In genomic region chr22:25602924-25603323, GRCh38 we compare ENCODE assay signal across 24 cellular contexts.
"Had no signal": no experiment of that assay in that cellular context is flagged by ENCODE, and none has a peak within 500 bp of the region (broad histone marks: within the 10 kb centered on the region; RNA-seq: fewer than 3 reads in every experiment).

No MANE protein-coding gene starts in this region.

- H3K4me1 Mint-ChIP-seq: activated T-helper 17 cell treated with anti-CD3 and anti-CD28 coated beads, Interleukin-2, amount 50 U/mL, for 72 hours; nephron had no signal

- H3K4me3 Mint-ChIP-seq: activated naive CD8-positive, alpha-beta T cell treated with anti-CD3 and anti-CD28 coated beads for 36 hours; activated T-helper 17 cell treated with anti-CD3 and anti-CD28 coated beads, Interleukin-2, amount 50 U/mL, for 72 hours; endodermal cell; nephron; stimulated activated memory B cell treated with anti-CD40 and anti-IgM and Interleukin-4, amounts not matched to agents 10 μg/mL and 1 μg/mL and 100 μg/mL, for 72 hours; T-helper 1 cell treated with Interleukin-12 subunit alpha and Interleukin-12 subunit beta and Interleukin-4 antibody, amounts not matched to agents 30 μg/mL and 1 μg/mL, for 36 hours had no signal

- H3K36me3 ChIP-seq: colonic mucosa, thyroid gland had no signal

- H3K4me3 ChIP-seq: body of pancreas, colonic mucosa, spleen, thyroid gland had no signal

- ATAC-seq: activated T-helper 17 cell treated with anti-CD3 and anti-CD28 coated beads, Interleukin-2, amount 50 U/mL, for 72 hours; body of pancreas; left cardiac atrium; sciatic nerve; stimulated activated memory B cell treated with anti-CD40 and anti-IgM and Interleukin-4, amounts not matched to agents 10 μg/mL and 1 μg/mL and 100 μg/mL, for 72 hours had no signal

- DNase-seq: activated CD4-positive, alpha-beta T cell treated with anti-CD3 and anti-CD28 coated beads, Interleukin-2, amount 50 U/mL, for 1 hour; activated CD4-positive, CD25-positive, alpha-beta regulatory T cell treated with anti-CD3 and anti-CD28 coated beads, Interleukin-2, amount 50 U/mL, for 72 hours; activated naive CD4-positive, alpha-beta T cell; activated naive CD8-positive, alpha-beta T cell treated with anti-CD3 and anti-CD28 coated beads for 36 hours; activated T-cell treated with anti-CD3 and anti-CD28 coated beads for 4 hours; amygdala; body of pancreas; central memory CD4-positive, alpha-beta T cell; colonic mucosa; endodermal cell; foreskin melanocyte; glutamatergic neuron; hippocampal formation; left cardiac atrium; mesendoderm; spleen; stimulated activated CD4-positive, alpha-beta T cell treated with anti-CD3 and anti-CD28 coated beads, Interleukin-4, amount 100 ng/mL, for 4 hours; thyroid gland had no signal

- H3K27ac ChIP-seq: body of pancreas, colonic mucosa, epithelial cell of prostate, spleen, thyroid gland had no signal

- H3K27me3 ChIP-seq: body of pancreas, colonic mucosa, spleen, thyroid gland had no signal

- H3K9me3 Mint-ChIP-seq: activated naive CD8-positive, alpha-beta T cell treated with anti-CD3 and anti-CD28 coated beads for 36 hours; activated T-helper 17 cell treated with anti-CD3 and anti-CD28 coated beads, Interleukin-2, amount 50 U/mL, for 72 hours; endodermal cell; nephron; stimulated activated memory B cell treated with anti-CD40 and anti-IgM and Interleukin-4, amounts not matched to agents 10 μg/mL and 1 μg/mL and 100 μg/mL, for 72 hours had no signal

- H3K27ac Mint-ChIP-seq: activated naive CD8-positive, alpha-beta T cell treated with anti-CD3 and anti-CD28 coated beads for 36 hours; activated T-helper 17 cell treated with anti-CD3 and anti-CD28 coated beads, Interleukin-2, amount 50 U/mL, for 72 hours; endodermal cell; nephron; stimulated activated memory B cell treated with anti-CD40 and anti-IgM and Interleukin-4, amounts not matched to agents 10 μg/mL and 1 μg/mL and 100 μg/mL, for 72 hours; T-helper 1 cell treated with Interleukin-12 subunit alpha and Interleukin-12 subunit beta and Interleukin-4 antibody, amounts not matched to agents 30 μg/mL and 1 μg/mL, for 36 hours had no signal

- H3K27me3 Mint-ChIP-seq: activated naive CD8-positive, alpha-beta T cell treated with anti-CD3 and anti-CD28 coated beads for 36 hours; activated T-helper 17 cell treated with anti-CD3 and anti-CD28 coated beads, Interleukin-2, amount 50 U/mL, for 72 hours; stimulated activated memory B cell treated with anti-CD40 and anti-IgM and Interleukin-4, amounts not matched to agents 10 μg/mL and 1 μg/mL and 100 μg/mL, for 72 hours had no signal
